In genomic region chr3:129696430-129696829, GRCh38 we compare ENCODE assay signal across 6 cellular contexts.
DNase-seq lines count a peak whose midpoint lies in the region; TF ChIP-seq lines count a peak whose summit lies in the region.
"Not testable (repeated sequence)": the region's sequence is repeated elsewhere in the genome, so short reads cannot be mapped to it uniquely, and the experiment has no call there.

No MANE protein-coding gene starts in this region.

- not testable (repeated sequence) for H2AFZ ChIP-seq in PC-9

- H3K4me2 ChIP-seq in PC-9, result not testable (repeated sequence)

- H3K9me3 Mint-ChIP-seq in Caco-2 (ENCODE audit: unreplicated experiment), result peaks cover 37% of the 10 kb centered on the region
- H3K9me3 Mint-ChIP-seq in MCF 10A (ENCODE audit: unreplicated experiment); endothelial cell (ENCODE audit: unreplicated experiment): not testable (repeated sequence)

- CTCF ChIA-PET in Caco-2 (lab: Charles Lee); PC-9 (lab: Charles Lee): not testable (repeated sequence)
- CTCF ChIA-PET in MCF 10A (lab: Yijun Ruan, JAX), result interaction anchor here (0.7 to 1.5 kb wide), 4 partner anchors 12 to 98 kb away, joined by 3 to 4 read pairs (median 4); no protein-coding TSS in a partner anchor

- peaks cover 32% of the 10 kb centered on the region for H3K9me3 ChIP-seq in Caco-2
- peaks cover 19% of the 10 kb centered on the region for H3K9me3 ChIP-seq in PC-9 (ENCODE audit: insufficient read depth, low read depth)
- H3K9me3 ChIP-seq in liver (ENCODE audit: control insufficient read depth in 4 of 4, low read length in 3 of 4), result not testable (repeated sequence)

- H3K79me2 ChIP-seq in PC-9 (ENCODE audit: low read depth), result peaks cover 86% of the 10 kb centered on the region

- H3K4me1 ChIP-seq in Caco-2, result peaks cover 29% of the 10 kb centered on the region
- peaks cover 42% of the 10 kb centered on the region for H3K4me1 ChIP-seq in PC-9 (replicated peaks; ENCODE audit: insufficient read depth)
- not testable (repeated sequence) for H3K4me1 ChIP-seq in liver (ENCODE audit: control insufficient read depth in 4 of 4, insufficient read depth in 4 of 4, low read length in 3 of 4)

- H3K4me1 Mint-ChIP-seq in Caco-2 (ENCODE audit: low read depth, unreplicated experiment), result peaks cover 31% of the 10 kb centered on the region
- peaks cover 19% of the 10 kb centered on the region for H3K4me1 Mint-ChIP-seq in MCF 10A (ENCODE audit: insufficient read depth, unreplicated experiment)
- not testable (repeated sequence) for H3K4me1 Mint-ChIP-seq in endothelial cell (ENCODE audit: unreplicated experiment)

- H3K4me3 ChIP-seq in Caco-2 (ENCODE audit: low read depth, low read length); PC-9; liver (ENCODE audit: low read depth in 1 of 3, low read length in 3 of 3): not testable (repeated sequence)

- H3K27me3 Mint-ChIP-seq in Caco-2 (ENCODE audit: insufficient read depth, unreplicated experiment); MCF 10A (ENCODE audit: insufficient read depth, unreplicated experiment); endothelial cell (ENCODE audit: unreplicated experiment): not testable (repeated sequence)

- H3K27ac Mint-ChIP-seq in Caco-2 (ENCODE audit: unreplicated experiment) (peak overlapping the region; percentile 94), MCF 10A (ENCODE audit: low read depth, unreplicated experiment) (peak overlapping the region; percentile 81)
- H3K27ac Mint-ChIP-seq in endothelial cell (ENCODE audit: unreplicated experiment), result not testable (repeated sequence)

- not testable (repeated sequence) for BruUV-seq in Caco-2 (replicated peaks; lab: Mats Ljungman, UMichigan); PC-9 (replicated peaks; lab: Mats Ljungman, UMichigan); MCF 10A (replicated peaks; lab: Mats Ljungman, UMichigan)

- peaks cover 37% of the 10 kb centered on the region for H3F3A ChIP-seq in PC-9 (ENCODE audit: insufficient read depth, low read depth)

- H3K36me3 ChIP-seq in Caco-2 (ENCODE audit: control insufficient read depth, insufficient read depth, low read length); liver (ENCODE audit: control insufficient read depth in 4 of 4, insufficient read depth in 3 of 4, low read depth in 1 of 4, low read length in 3 of 4): not testable (repeated sequence)
- H3K36me3 ChIP-seq in PC-9 (ENCODE audit: low read depth), result peaks cover 41% of the 10 kb centered on the region

- DNase-seq in Caco-2; PC-9; MCF 10A (ENCODE audit: unreplicated experiment); endothelial cell (ENCODE audit: low spot score): not testable (repeated sequence)
- DNase-seq in mucosa of gallbladder (ENCODE audit: low spot score), result peak; percentile 24

- not testable (repeated sequence) for H3K27me3 ChIP-seq in Caco-2 (replicated peaks; ENCODE audit: control insufficient read depth, insufficient read depth, low read length); PC-9 (ENCODE audit: insufficient read depth, low read depth); liver (ENCODE audit: control insufficient read depth in 4 of 4, insufficient read depth in 4 of 4, low read length in 3 of 4)

- H3K9me2 ChIP-seq in PC-9 (ENCODE audit: insufficient read depth), result not testable (repeated sequence)

- TF ChIP-seq CTCF in Caco-2 (IDR thresholded peaks at IDR 0.05; ENCODE audit: insufficient read depth in 1 of 2, low read depth in 1 of 2, low read length in 1 of 2, severe bottlenecking in 1 of 2, unreplicated experiment in 1 of 2); PC-9 (conservative IDR thresholded peaks at IDR 0.05); MCF 10A (IDR thresholded peaks at IDR 0.05; ENCODE audit: unreplicated experiment); endothelial cell (IDR thresholded peaks at IDR 0.05; ENCODE audit: unreplicated experiment); liver (IDR thresholded peaks at IDR 0.05; ENCODE audit: low read depth, low read length, missing input control): not testable (repeated sequence)

- intact Hi-C loops in Caco-2 (cut with micrococcal nuclease; ENCODE audit: unreplicated experiment); PC-9 (cut with micrococcal nuclease; ENCODE audit: unreplicated experiment); MCF 10A (cut with micrococcal nuclease): not testable (repeated sequence)

- H3K9ac ChIP-seq in liver (ENCODE audit: low read depth in 1 of 2, low read length in 2 of 2), result not testable (repeated sequence)

- POLR2A ChIA-PET in Caco-2 (lab: Charles Lee) (interaction anchor here (0.6 kb wide), 1 partner anchor 70 kb away, joined by 7 read pairs; no protein-coding TSS in a partner anchor), MCF 10A (lab: Yijun Ruan, JAX) (interaction anchor here (1.1 kb wide), 1 partner anchor 12 kb away, joined by 4 read pairs; no protein-coding TSS in a partner anchor)
- POLR2A ChIA-PET in PC-9 (lab: Charles Lee; ENCODE audit: unreplicated experiment), result not testable (repeated sequence)

- not testable (repeated sequence) for H4K20me1 ChIP-seq in PC-9 (ENCODE audit: insufficient read depth)

- H3K4me3 Mint-ChIP-seq in Caco-2 (ENCODE audit: unreplicated experiment); MCF 10A (ENCODE audit: unreplicated experiment): not testable (repeated sequence)
- peak overlapping the region; percentile 17 for H3K4me3 Mint-ChIP-seq in endothelial cell (ENCODE audit: unreplicated experiment)

- not testable (repeated sequence) for TF ChIP-seq RAD21 in liver (IDR thresholded peaks at IDR 0.05)

- 70% methylated on average over 2 of the region's 2 CpGs for WGBS in liver

- H3K27ac ChIP-seq in PC-9, result peak overlapping the region; percentile 91
- not testable (repeated sequence) for H3K27ac ChIP-seq in liver (ENCODE audit: low read depth in 1 of 2, low read length in 2 of 2)

- H3K36me3 Mint-ChIP-seq in Caco-2 (ENCODE audit: insufficient read depth, unreplicated experiment), result peaks cover 39% of the 10 kb centered on the region
- not testable (repeated sequence) for H3K36me3 Mint-ChIP-seq in MCF 10A (ENCODE audit: insufficient read depth, unreplicated experiment)
- H3K36me3 Mint-ChIP-seq in endothelial cell (ENCODE audit: low read depth, unreplicated experiment), result peaks cover 30% of the 10 kb centered on the region

TF ChIP-seq in liver, 16 proteins besides CTCF, POLR2A, EP300 and RAD21:
- TF ChIP-seq HNF4A (conservative IDR thresholded peaks at IDR 0.05), result peak; percentile 57 to 78
TF ChIP-seq in liver: peak in this region for 1; not testable (repeated sequence) for 15.
